ENCODE assay signal across 8 cellular contexts in the genomic region with DNA sequence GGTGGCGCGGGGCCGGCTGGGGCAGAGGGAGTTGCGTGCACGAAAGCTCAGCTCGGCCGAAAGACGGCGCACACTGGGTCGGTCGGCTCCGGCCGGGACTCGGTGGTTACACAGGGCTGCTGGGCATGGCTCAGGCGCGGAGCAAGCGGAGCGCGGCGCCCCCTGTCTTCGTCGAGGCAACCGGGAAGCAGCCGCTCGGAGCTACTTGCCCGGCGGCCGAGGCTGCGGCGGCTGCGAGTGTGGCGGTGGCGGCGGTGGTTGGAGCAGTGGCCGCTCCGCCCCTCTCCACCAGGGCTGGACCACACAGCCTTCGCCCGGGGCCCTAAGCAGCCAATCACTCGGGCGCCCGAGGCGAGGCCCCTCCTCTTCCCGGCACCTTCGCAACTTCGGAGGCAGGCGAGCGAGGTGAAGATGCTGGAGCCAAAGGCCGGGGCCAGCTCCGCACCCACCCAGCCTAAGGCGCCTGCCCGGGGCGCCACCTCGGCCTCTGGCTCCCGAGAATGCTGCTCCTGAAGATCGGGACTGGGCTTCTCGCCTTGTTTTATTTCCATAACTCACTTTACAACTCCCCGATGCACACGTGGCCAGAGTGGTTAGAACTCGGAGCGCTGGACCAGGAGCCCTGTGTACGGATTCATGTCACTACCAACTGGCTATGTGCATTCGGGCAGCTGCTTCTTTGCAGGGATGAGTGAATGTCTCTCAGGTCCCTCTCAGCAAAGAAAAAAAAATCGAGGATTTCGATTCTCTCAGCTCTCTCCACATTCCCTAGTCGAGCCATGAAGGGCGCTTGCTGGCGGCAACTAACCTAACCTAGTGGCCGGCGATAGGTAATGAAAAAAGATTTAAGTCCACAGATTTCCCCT. TPM values are rescaled to one million over a fixed set of nuclear protein-coding genes. Genes with fewer than 3 reads are reported as not detected.
A peak's percentile ranks its signal among the peaks of the same experiment; 100 is the strongest.
DNase-seq lines count a peak whose midpoint lies in the region; ATAC-seq and TF ChIP-seq lines count a peak whose summit lies in the region.

A gene (minus strand): TSS at position 241 of the 866 bp plus-strand sequence. CDS start 241 bp downstream, outside the sequence.

- TF ChIP-seq EP300 in SK-N-SH (IDR thresholded peaks at IDR 0.05; ENCODE audit: borderline replicate concordance in 1 of 2, low read depth in 1 of 2, low read length in 1 of 2): no peak

- peaks cover 36% of the 10 kb centered on the region for H3F3A ChIP-seq in SK-N-SH (replicated peaks; ENCODE audit: insufficient read depth)

- H3K9ac ChIP-seq in SK-N-SH: peak within 1 kb of the TSS; percentile 30; the same call in 1 of the 2 replicates
- H3K9ac ChIP-seq in parathyroid adenoma: no peak within 1 kb of the TSS

- H3K27ac ChIP-seq in SK-N-SH (ENCODE audit: low read depth in 2 of 2, low read length in 1 of 2) (peak within 1 kb of the TSS; percentile 2 to 50; a peak in 3 of 4 replicates), heart left ventricle (peak within 1 kb of the TSS in 11 of 12 donors; percentile 27 to 79 (median 68)), parathyroid adenoma (no peak within 1 kb of the TSS)

- peak; percentile 57 for TF ChIP-seq RAD21 in SK-N-SH (IDR thresholded peaks at IDR 0.05; ENCODE audit: low read length)

- no peaks in the 10 kb centered on the region for H3K9me3 ChIP-seq in SK-N-SH
- H3K9me3 ChIP-seq in heart left ventricle: no peaks in the 10 kb centered on the region
- no peaks in the 10 kb centered on the region for H3K9me3 ChIP-seq in parathyroid adenoma (ENCODE audit: control insufficient read depth, low read length)

- intact Hi-C loops in heart left ventricle (cut with DNase I): loop anchor here (2.0 to 5.0 kb wide), 5 partner anchors 117 to 139 kb away; no protein-coding TSS in a partner anchor

- no peaks in the 10 kb centered on the region for H3K79me2 ChIP-seq in SK-N-SH (ENCODE audit: insufficient read depth)
- H3K79me2 ChIP-seq in parathyroid adenoma: no peaks in the 10 kb centered on the region

- peaks cover 3% of the 10 kb centered on the region for H3K36me3 Mint-ChIP-seq in activated naive CD8-positive, alpha-beta T cell treated with anti-CD3 and anti-CD28 coated beads, Interleukin-2, amount 50 U/mL, for 24 hours (ENCODE audit: low read depth)

- peaks cover 48% of the 10 kb centered on the region for H3K27me3 Mint-ChIP-seq in activated naive CD8-positive, alpha-beta T cell treated with anti-CD3 and anti-CD28 coated beads, Interleukin-2, amount 50 U/mL, for 24 hours

- peak within 1 kb of the TSS; percentile 100 for H3K4me2 ChIP-seq in SK-N-SH
- peak within 1 kb of the TSS; percentile 74 for H3K4me2 ChIP-seq in parathyroid adenoma (ENCODE audit: low read length)

- peak within 1 kb of the TSS; percentile 79; the same call in 1 of the 2 replicates for H2AFZ ChIP-seq in SK-N-SH (ENCODE audit: low read depth)
- peak within 1 kb of the TSS; percentile 76 for H2AFZ ChIP-seq in parathyroid adenoma

- peaks cover 18% of the 10 kb centered on the region for H3K4me1 Mint-ChIP-seq in activated naive CD8-positive, alpha-beta T cell treated with anti-CD3 and anti-CD28 coated beads, Interleukin-2, amount 50 U/mL, for 24 hours

- DNase-seq in NAMALWA (ENCODE audit: low spot score): peak; percentile 92
- DNase-seq in SK-N-SH: peak; percentile 94
- DNase-seq in activated naive CD8-positive, alpha-beta T cell treated with anti-CD3 and anti-CD28 coated beads, Interleukin-2, amount 50 U/mL, for 24 hours: peak; percentile 66
- peak; percentile 88 to 94 (median 92) for DNase-seq in heart left ventricle
- DNase-seq in cerebellar nuclear complex (lab: John Stamatoyannopoulos, UW): no peak

- peaks cover 9% of the 10 kb centered on the region; the same call in 1 of the 2 replicates for H4K20me1 ChIP-seq in SK-N-SH (ENCODE audit: insufficient read depth)

- H3K27me3 ChIP-seq in SK-N-SH (ENCODE audit: insufficient read depth): no peaks in the 10 kb centered on the region; the same call in 1 of the 2 replicates
- peaks cover 0 to 33% (median 0%) of the 10 kb centered on the region in 9 donors for H3K27me3 ChIP-seq in heart left ventricle
- no peaks in the 10 kb centered on the region for H3K27me3 ChIP-seq in parathyroid adenoma (ENCODE audit: control insufficient read depth, insufficient read depth, low read length)

- peaks cover 11 to 12% of the 10 kb centered on the region in 2 experiments for H3K36me3 ChIP-seq in SK-N-SH (replicated peaks in 1 of 2; ENCODE audit: control insufficient read depth in 1 of 2, insufficient read depth in 2 of 2, low read length in 1 of 2)
- peaks cover 0 to 7% (median under 1%) of the 10 kb centered on the region in 9 donors for H3K36me3 ChIP-seq in heart left ventricle
- no peaks in the 10 kb centered on the region for H3K36me3 ChIP-seq in parathyroid adenoma (ENCODE audit: control insufficient read depth, insufficient read depth, low read length)

- H3K4me1 ChIP-seq in SK-N-SH (ENCODE audit: control insufficient read depth in 1 of 2, insufficient read depth in 2 of 2, low read depth in 1 of 2, low read length in 1 of 2): peaks cover 11 to 26% of the 10 kb centered on the region in 2 experiments; a peak in 3 of 4 replicates
- H3K4me1 ChIP-seq in heart left ventricle: peaks cover 4 to 35% (median 16%) of the 10 kb centered on the region in 12 donors
- peaks cover 7% of the 10 kb centered on the region for H3K4me1 ChIP-seq in parathyroid adenoma

- peak in 1 of 2 donors; percentile 66 for TF ChIP-seq POLR2A in heart left ventricle (IDR thresholded peaks at IDR 0.05)

- H3K27ac Mint-ChIP-seq in activated naive CD8-positive, alpha-beta T cell treated with anti-CD3 and anti-CD28 coated beads, Interleukin-2, amount 50 U/mL, for 24 hours: no peak within 1 kb of the TSS

- CTCF ChIA-PET in SK-N-SH (lab: Yijun Ruan, JAX): interaction anchor here (0.6 to 9.0 kb wide), 49 partner anchors 9 to 541 kb away, joined by 3 to 159 read pairs (median 4); no protein-coding TSS in a partner anchor

- H3K4me3 Mint-ChIP-seq in activated naive CD8-positive, alpha-beta T cell treated with anti-CD3 and anti-CD28 coated beads, Interleukin-2, amount 50 U/mL, for 24 hours: peak within 1 kb of the TSS; percentile 67

- WGBS in SK-N-SH (ENCODE audit: low lambda C conversion rate): 2% methylated on average over 27 of the region's 69 CpGs
- 1 to 6% (median 3%) methylated on average over 29 to 69 of the region's 69 CpGs for WGBS in heart left ventricle, 4 donors

- peak; percentile 42 for TF ChIP-seq CTCF in GM12873 (IDR thresholded peaks at IDR 0.05; ENCODE audit: insufficient read depth, low read depth, low read length, missing control alignments)
- peak; percentile 61 for TF ChIP-seq CTCF in SK-N-SH (IDR thresholded peaks at IDR 0.05)
- peak; percentile 64 to 97 (median 76) for TF ChIP-seq CTCF in heart left ventricle (IDR thresholded peaks at IDR 0.05)
- peak; percentile 57 for TF ChIP-seq CTCF in parathyroid adenoma (IDR thresholded peaks at IDR 0.05)

- ATAC-seq in HG02571 (IDR thresholded peaks at IDR 0.05; ENCODE audit: unreplicated experiment) (peak; percentile 68), heart left ventricle (peak; percentile 96 to 97 (median 96))
- peak; percentile 84 for ATAC-seq in activated naive CD8-positive, alpha-beta T cell treated with anti-CD3 and anti-CD28 coated beads, Interleukin-2, amount 50 U/mL, for 24 hours

- no peaks in the 10 kb centered on the region for H3K9me3 Mint-ChIP-seq in activated naive CD8-positive, alpha-beta T cell treated with anti-CD3 and anti-CD28 coated beads, Interleukin-2, amount 50 U/mL, for 24 hours

- H3K9me2 ChIP-seq in SK-N-SH: no peaks in the 10 kb centered on the region

- peak within 1 kb of the TSS; percentile 52 to 73 for H3K4me3 ChIP-seq in SK-N-SH (ENCODE audit: low read depth in 2 of 2, low read length in 1 of 2)
- H3K4me3 ChIP-seq in heart left ventricle: peak within 1 kb of the TSS; percentile 41 to 71 (median 64)
- H3K4me3 ChIP-seq in parathyroid adenoma (ENCODE audit: low read depth, low read length): peak within 1 kb of the TSS; percentile 46

- POLR2A ChIA-PET in SK-N-SH (lab: Yijun Ruan, JAX): interaction anchor here (1.0 kb wide), 1 partner anchor 121 kb away, joined by 3 read pairs; no protein-coding TSS in a partner anchor

TF ChIP-seq in SK-N-SH, 30 proteins besides CTCF, POLR2A, EP300 and RAD21 (continues in another document):
- TF ChIP-seq, protein P1, sequence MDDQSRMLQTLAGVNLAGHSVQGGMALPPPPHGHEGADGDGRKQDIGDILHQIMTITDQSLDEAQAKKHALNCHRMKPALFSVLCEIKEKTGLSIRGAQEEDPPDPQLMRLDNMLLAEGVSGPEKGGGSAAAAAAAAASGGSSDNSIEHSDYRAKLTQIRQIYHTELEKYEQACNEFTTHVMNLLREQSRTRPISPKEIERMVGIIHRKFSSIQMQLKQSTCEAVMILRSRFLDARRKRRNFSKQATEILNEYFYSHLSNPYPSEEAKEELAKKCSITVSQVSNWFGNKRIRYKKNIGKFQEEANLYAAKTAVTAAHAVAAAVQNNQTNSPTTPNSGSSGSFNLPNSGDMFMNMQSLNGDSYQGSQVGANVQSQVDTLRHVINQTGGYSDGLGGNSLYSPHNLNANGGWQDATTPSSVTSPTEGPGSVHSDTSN (IDR thresholded peaks at IDR 0.05): peak; percentile 31; the same call in 1 of the 2 replicates
- TF ChIP-seq GABPA (IDR thresholded peaks at IDR 0.05; ENCODE audit: low read depth) (no peak), RCOR1 (IDR thresholded peaks at IDR 0.05; ENCODE audit: low read length) (no peak), NFIC (IDR thresholded peaks at IDR 0.05; ENCODE audit: borderline replicate concordance) (no peak), NRF1 (IDR thresholded peaks at IDR 0.05; ENCODE audit: low read depth, low read length) (no peak), GATA2 (CRISPR knock-in tag; IDR thresholded peaks at IDR 0.05) (no peak), FOXM1 (IDR thresholded peaks at IDR 0.05; ENCODE audit: low read depth) (no peak)
- TF ChIP-seq, protein P2, sequence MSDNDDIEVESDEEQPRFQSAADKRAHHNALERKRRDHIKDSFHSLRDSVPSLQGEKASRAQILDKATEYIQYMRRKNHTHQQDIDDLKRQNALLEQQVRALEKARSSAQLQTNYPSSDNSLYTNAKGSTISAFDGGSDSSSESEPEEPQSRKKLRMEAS (IDR thresholded peaks at IDR 0.05; ENCODE audit: low read depth): peak; percentile 85
- TF ChIP-seq, protein P3, sequence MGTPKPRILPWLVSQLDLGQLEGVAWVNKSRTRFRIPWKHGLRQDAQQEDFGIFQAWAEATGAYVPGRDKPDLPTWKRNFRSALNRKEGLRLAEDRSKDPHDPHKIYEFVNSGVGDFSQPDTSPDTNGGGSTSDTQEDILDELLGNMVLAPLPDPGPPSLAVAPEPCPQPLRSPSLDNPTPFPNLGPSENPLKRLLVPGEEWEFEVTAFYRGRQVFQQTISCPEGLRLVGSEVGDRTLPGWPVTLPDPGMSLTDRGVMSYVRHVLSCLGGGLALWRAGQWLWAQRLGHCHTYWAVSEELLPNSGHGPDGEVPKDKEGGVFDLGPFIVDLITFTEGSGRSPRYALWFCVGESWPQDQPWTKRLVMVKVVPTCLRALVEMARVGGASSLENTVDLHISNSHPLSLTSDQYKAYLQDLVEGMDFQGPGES (IDR thresholded peaks at IDR 0.05; ENCODE audit: low read depth, low read length): no peak

RNA-seq across cellular contexts. Expression of the gene that starts here (rescaled TPM):
- polyA plus RNA-seq in SK-N-SH (2012; rRNA removed) (0.28 and 0.36 TPM in 2 replicates), heart left ventricle (1 to 10 TPM; 4.6 to 5.4 TPM)
- polyA plus RNA-seq in SK-N-SH (2012; cell fraction: cytosol; rRNA removed): 0.20 and 0.27 TPM in 2 replicates
- polyA plus RNA-seq in SK-N-SH (2012; cell fraction: nucleus; rRNA removed): 1.1 and 1.2 TPM in 2 replicates
- total RNA-seq in heart left ventricle: 1 to 10 TPM; 1.8 to 8.6 (median 3.6) TPM

Comparison
In these comparisons a context has a peak if more than half of its experiments do, and no peak if none do; other contexts are left out.
1. DNase-seq: peak in NAMALWA (single experiment), SK-N-SH (single experiment), activated naive CD8-positive, alpha-beta T cell treated with anti-CD3 and anti-CD28 coated beads, Interleukin-2, amount 50 U/mL, for 24 hours (single experiment) and heart left ventricle (5 of 5); none in cerebellar nuclear complex (0 of 2).
2. Peak in every context shown above with its lines, with median percentiles within 50 percentile points of each other: CTCF ChIP-seq, ATAC-seq and H3K4me3 ChIP-seq.